Comparison of ENCODE assay signal across 1 cellular context in genomic region chr6:87180105-87180504, GRCh38.
TF ChIP-seq lines count a peak whose summit lies in the region.

No MANE protein-coding gene starts in this region.

TF ChIP-seq in HEK293T, 16 proteins besides CTCF, POLR2A, EP300 and RAD21:
- no peak for TF ChIP-seq BHLHE40 (IDR thresholded peaks at IDR 0.05; ENCODE audit: borderline replicate concordance)
- TF ChIP-seq FOXM1 (IDR thresholded peaks at IDR 0.05; ENCODE audit: borderline replicate concordance): no peak
- TF ChIP-seq HDGF (IDR thresholded peaks at IDR 0.05; ENCODE audit: borderline replicate concordance): no peak
- no peak for TF ChIP-seq ZNF384 (IDR thresholded peaks at IDR 0.05)
- no peak for TF ChIP-seq SUZ12 (IDR thresholded peaks at IDR 0.05)
- TF ChIP-seq LEF1 (IDR thresholded peaks at IDR 0.05; ENCODE audit: borderline replicate concordance): no peak
- no peak for TF ChIP-seq L3MBTL2 (conservative IDR thresholded peaks at IDR 0.05)
- no peak for TF ChIP-seq FOXA1 (IDR thresholded peaks at IDR 0.05)
- TF ChIP-seq CTBP1 (IDR thresholded peaks at IDR 0.05; ENCODE audit: borderline replicate concordance): no peak
- TF ChIP-seq TARDBP (IDR thresholded peaks at IDR 0.05): no peak
- TF ChIP-seq SP1 (IDR thresholded peaks at IDR 0.05): no peak
- TF ChIP-seq PKNOX1 (IDR thresholded peaks at IDR 0.05): no peak
